In genomic region chr14:59360923-59361794, GRCh38 we compare ENCODE assay signal across 8 cellular contexts.
A peak's percentile ranks its signal among the peaks of the same experiment; 100 is the strongest.
DNase-seq lines count a peak whose midpoint lies in the region; ATAC-seq and TF ChIP-seq lines count a peak whose summit lies in the region.

No MANE protein-coding gene starts in this region.

- TF ChIP-seq CTCF in brain microvascular endothelial cell (IDR thresholded peaks at IDR 0.05; ENCODE audit: low read depth, low read length, missing control alignments) = no peak
- TF ChIP-seq CTCF in lung (IDR thresholded peaks at IDR 0.05; ENCODE audit: control extremely low read depth, extremely low read depth) = no peak

- H3K36me3 ChIP-seq in brain microvascular endothelial cell (replicated peaks) (no peaks in the 10 kb centered on the region), lung (ENCODE audit: control insufficient read depth in 2 of 2, insufficient read depth in 2 of 2, low read length in 2 of 2) (peaks cover 2 to 3% of the 10 kb centered on the region in 2 donors), H7 (replicated peaks; ENCODE audit: control insufficient read depth, insufficient read depth, low read length) (peaks cover 1% of the 10 kb centered on the region; the same call in 1 of the 2 replicates)

- H3K27ac ChIP-seq in brain microvascular endothelial cell (no peak overlapping the region), lung (ENCODE audit: low read depth in 1 of 2, low read length in 1 of 2) (peak overlapping the region; percentile 80 to 85)

- peak; percentile 34 for ATAC-seq in GM21447 (IDR thresholded peaks at IDR 0.05; ENCODE audit: unreplicated experiment)
- peak; percentile 74 for ATAC-seq in lung (ENCODE audit: insufficient read depth, low FRiP score)
- no peak for ATAC-seq in HG02981 (IDR thresholded peaks at IDR 0.05; ENCODE audit: unreplicated experiment)
- ATAC-seq in HG02973 (IDR thresholded peaks at IDR 0.05; ENCODE audit: unreplicated experiment) = no peak

- no peaks in the 10 kb centered on the region for H3K9me3 ChIP-seq in lung (ENCODE audit: control insufficient read depth in 2 of 2, insufficient read depth in 1 of 2, low read length in 1 of 2)

- H3K27me3 ChIP-seq in brain microvascular endothelial cell (replicated peaks) (no peaks in the 10 kb centered on the region), lung (ENCODE audit: control insufficient read depth, insufficient read depth) (no peaks in the 10 kb centered on the region), H7 (ENCODE audit: control insufficient read depth, insufficient read depth, low read length) (no peaks in the 10 kb centered on the region)

- 34 to 50% methylated on average over 13 of the region's 13 CpGs for WGBS in lung, 2 donors

- DNase-seq in NCI-H345 (lab: John Stamatoyannopoulos, UW) (peak; percentile 92), brain microvascular endothelial cell (peak; percentile 85), lung (ENCODE audit: low spot score) (peak; percentile 81), H7 (no peak)
- DNase-seq in effector CD8-positive, alpha-beta T cell (lab: John Stamatoyannopoulos, UW) = no peak

- peaks cover 13 to 19% of the 10 kb centered on the region in 2 donors for H3K4me1 ChIP-seq in lung (ENCODE audit: control insufficient read depth in 2 of 2, insufficient read depth in 2 of 2, low read length in 2 of 2)

- in situ Hi-C loops in brain microvascular endothelial cell (cut with HindIII; ENCODE audit: low pct_ligation_motif_present, low sequenced_read_pairs) = no loop called here

- no peak overlapping the region for H3K4me3 ChIP-seq in brain microvascular endothelial cell (ENCODE audit: low read depth, low read length)
- H3K4me3 ChIP-seq in lung = no peak overlapping the region
- H3K4me3 ChIP-seq in H7 (ENCODE audit: insufficient read depth, low read depth, low read length) = no peak overlapping the region

Comparison
In these comparisons a context has a peak if more than half of its experiments do, and no peak if none do; other contexts are left out.
1. ATAC-seq: peak in GM21447 (single experiment) and lung (single experiment); none in HG02981 (single experiment) and HG02973 (single experiment).
2. DNase-seq: peak in NCI-H345 (single experiment), brain microvascular endothelial cell (single experiment) and lung (single experiment); none in effector CD8-positive, alpha-beta T cell (single experiment) and H7 (single experiment).